Comparison of ENCODE assay signal across 19 cellular contexts in genomic region chr15:66057089-66057488, GRCh38.
"Had no signal": no experiment of that assay in that cellular context is flagged by ENCODE, and none has a peak within 500 bp of the region (broad histone marks: within the 10 kb centered on the region; RNA-seq: fewer than 3 reads in every experiment).

No MANE protein-coding gene starts in this region.

- DNase-seq: Kasumi-1, MM.1S, NCI-H1092 treated with DMSO at 0.1 percent for 48 hours, NCI-H1436, NCI-H187, NCI-H2029 treated with DMSO at 0.1 percent for 48 hours, NCI-H2171 treated with DMSO at 0.1 percent for 48 hours, NCI-H345, NCI-H446 treated with DMSO at 0.1 percent for 48 hours, NCI-H510A treated with DMSO at 0.1 percent for 48 hours, NCI-H526, RPMI8226, SHP77, SK-N-SH, SW 1271 had no signal

- H3K27ac Mint-ChIP-seq: IgD-negative memory B cell had no signal

- H3K4me2 ChIP-seq: KMS-11, SK-N-SH had no signal

- H3K9me3 Mint-ChIP-seq: IgD-negative memory B cell had no signal

- H3K9me2 ChIP-seq: SK-N-SH had no signal

- H3K4me1 Mint-ChIP-seq: IgD-negative memory B cell had no signal

- H3K4me3 Mint-ChIP-seq: IgD-negative memory B cell had no signal

- H3K4me3 ChIP-seq: K562 had no signal

- ATAC-seq: K562 had no signal

- H3K27ac ChIP-seq: HL-60, KMS-11 had no signal
